22 cellular contexts compared by ENCODE assay signal in the genomic region with DNA sequence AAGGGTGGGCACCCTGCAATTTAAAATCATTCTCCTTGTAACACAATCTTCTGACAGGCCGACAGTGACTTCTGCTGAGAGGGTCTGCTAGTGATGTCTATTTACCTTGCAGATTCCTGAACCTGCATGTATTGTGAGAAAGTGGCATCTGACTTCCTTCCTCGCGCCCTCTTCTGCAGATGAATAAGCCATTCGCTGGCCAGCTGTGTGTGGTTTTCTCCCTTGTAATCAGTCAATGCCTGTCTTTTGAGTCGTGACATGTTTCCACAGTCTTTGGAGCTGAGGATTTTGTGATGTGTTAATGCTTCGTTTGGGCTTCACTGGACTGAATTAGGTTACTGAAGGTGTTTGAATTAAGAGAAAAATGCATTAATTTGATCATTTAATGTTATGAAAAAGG.
DNase-seq lines count a peak whose midpoint lies in the region; ATAC-seq and TF ChIP-seq lines count a peak whose summit lies in the region.
"Had no signal": no experiment of that assay in that cellular context is flagged by ENCODE, and none has a peak within 500 bp of the region (broad histone marks: within the 10 kb centered on the region; RNA-seq: fewer than 3 reads in every experiment).

No MANE protein-coding gene starts in this region.

- no peaks in the 10 kb centered on the region for H3K9me3 Mint-ChIP-seq in WTC11
- no peaks in the 10 kb centered on the region for H3K9me3 Mint-ChIP-seq in effector memory CD8-positive, alpha-beta T cell
- no peaks in the 10 kb centered on the region for H3K9me3 Mint-ChIP-seq in activated CD8-positive, alpha-beta T cell treated with anti-CD3 and anti-CD28 coated beads for 36 hours
- H3K9me3 Mint-ChIP-seq: activated CD4-positive, alpha-beta memory T cell treated with anti-CD3 and anti-CD28 coated beads for 36 hours; IgD-negative memory B cell; nephron; T-helper 1 cell treated with Interleukin-12 subunit alpha and Interleukin-12 subunit beta and Interleukin-4 antibody, amounts not matched to agents 30 μg/mL and 1 μg/mL, for 36 hours had no signal

- DNase-seq in WTC11 (ENCODE audit: low spot score) (no peak), kidney glomerular epithelial cell (lab: John Stamatoyannopoulos, UW) (peak; percentile 5), stomach (no peak), head of caudate nucleus (no peak)
- DNase-seq in effector memory CD8-positive, alpha-beta T cell, result no peak
- DNase-seq in activated CD8-positive, alpha-beta T cell treated with anti-CD3 and anti-CD28 coated beads for 36 hours, result no peak
- DNase-seq: activated CD4-positive, alpha-beta memory T cell treated with anti-CD3 and anti-CD28 coated beads for 36 hours; activated gamma-delta T cell; BE2C; COR-L47; cortex of kidney; left ventricle myocardium inferior; NCI-H2081 treated with DMSO at 0.1 percent for 48 hours; NK-92 treated with Interleukin-12 subunit alpha and Interleukin-12 subunit beta, amount 100 ng/mL, for 24 hours; posterior cingulate gyrus had no signal

- no peak for TF ChIP-seq POLR2A in stomach (IDR thresholded peaks at IDR 0.05)

- H3K4me3 ChIP-seq in stomach, result no peak overlapping the region
- H3K4me3 ChIP-seq: A549, left ventricle myocardium inferior, SJSA1 had no signal

- POLR2A ChIA-PET in WTC11 (lab: Charles Lee), result no interaction called here
- POLR2A ChIA-PET in activated CD8-positive, alpha-beta T cell treated with anti-CD3 and anti-CD28 coated beads for 36 hours (lab: Charles Lee), result no interaction called here

- TF ChIP-seq CTCF in WTC11 (IDR thresholded peaks at IDR 0.05) (no peak), stomach (IDR thresholded peaks at IDR 0.05) (no peak)
- no peak for TF ChIP-seq CTCF in activated CD8-positive, alpha-beta T cell treated with anti-CD3 and anti-CD28 coated beads for 36 hours (IDR thresholded peaks at IDR 0.05)

- no peaks in the 10 kb centered on the region for H3K36me3 ChIP-seq in stomach
- H3K36me3 ChIP-seq: BE2C, left ventricle myocardium inferior, SJSA1 had no signal

- WGBS in stomach, 5 donors, result 4 to 18% (median 9%) methylated on average over 6 of the region's 6 CpGs

- no peak for TF ChIP-seq EP300 in stomach (IDR thresholded peaks at IDR 0.05)

- H3K9me3 ChIP-seq in stomach, result no peaks in the 10 kb centered on the region
- H3K9me3 ChIP-seq: A549, BE2C, left ventricle myocardium inferior, SJSA1 had no signal

- H3K27ac ChIP-seq in stomach, result no peak overlapping the region
- H3K27ac ChIP-seq: A549, left ventricle myocardium inferior, SJSA1 had no signal

- no peaks in the 10 kb centered on the region for H3K4me1 ChIP-seq in stomach
- H3K4me1 ChIP-seq: A549, BE2C, left ventricle myocardium inferior, SJSA1 had no signal

- no peaks in the 10 kb centered on the region for H3K36me3 Mint-ChIP-seq in WTC11
- H3K36me3 Mint-ChIP-seq in effector memory CD8-positive, alpha-beta T cell (ENCODE audit: insufficient read depth), result no peaks in the 10 kb centered on the region
- H3K36me3 Mint-ChIP-seq in activated CD8-positive, alpha-beta T cell treated with anti-CD3 and anti-CD28 coated beads for 36 hours (ENCODE audit: low read depth), result no peaks in the 10 kb centered on the region
- H3K36me3 Mint-ChIP-seq: activated CD4-positive, alpha-beta memory T cell treated with anti-CD3 and anti-CD28 coated beads for 36 hours; IgD-negative memory B cell had no signal

- H3K4me3 Mint-ChIP-seq in WTC11, result no peak overlapping the region
- no peak overlapping the region for H3K4me3 Mint-ChIP-seq in effector memory CD8-positive, alpha-beta T cell
- no peak overlapping the region for H3K4me3 Mint-ChIP-seq in activated CD8-positive, alpha-beta T cell treated with anti-CD3 and anti-CD28 coated beads for 36 hours
- H3K4me3 Mint-ChIP-seq: activated CD4-positive, alpha-beta memory T cell treated with anti-CD3 and anti-CD28 coated beads for 36 hours; nephron; T-helper 1 cell treated with Interleukin-12 subunit alpha and Interleukin-12 subunit beta and Interleukin-4 antibody, amounts not matched to agents 30 μg/mL and 1 μg/mL, for 36 hours had no signal

- H3K27me3 Mint-ChIP-seq in WTC11 (ENCODE audit: low read depth), result no peaks in the 10 kb centered on the region
- H3K27me3 Mint-ChIP-seq in effector memory CD8-positive, alpha-beta T cell, result no peaks in the 10 kb centered on the region
- peaks cover 3% of the 10 kb centered on the region for H3K27me3 Mint-ChIP-seq in activated CD8-positive, alpha-beta T cell treated with anti-CD3 and anti-CD28 coated beads for 36 hours
- H3K27me3 Mint-ChIP-seq: IgD-negative memory B cell had no signal

- intact Hi-C loops in stomach (cut with DNase I; ENCODE audit: low total_unique reads), result no loop called here
- intact Hi-C loops in head of caudate nucleus (cut with DNase I), result no loop called here
- intact Hi-C loops in activated CD8-positive, alpha-beta T cell treated with anti-CD3 and anti-CD28 coated beads for 36 hours (cut with micrococcal nuclease), result no loop called here

- no peaks in the 10 kb centered on the region for H3K27me3 ChIP-seq in stomach
- H3K27me3 ChIP-seq: BE2C, SJSA1 had no signal

- ATAC-seq in GM18498 (IDR thresholded peaks at IDR 0.05; ENCODE audit: unreplicated experiment) (peak; percentile 26), GM21737 (IDR thresholded peaks at IDR 0.05; ENCODE audit: unreplicated experiment) (peak; percentile 35), WTC11 (peak; percentile 68)
- ATAC-seq in effector memory CD8-positive, alpha-beta T cell (replicated peaks), result no peak
- no peak for ATAC-seq in activated CD8-positive, alpha-beta T cell treated with anti-CD3 and anti-CD28 coated beads for 36 hours
- ATAC-seq: A549 had no signal

- H3K27ac Mint-ChIP-seq in WTC11, result 0 out of 2 replicates have a peak overlapping the region, but pooled peaks have one; percentile 28
- H3K27ac Mint-ChIP-seq in effector memory CD8-positive, alpha-beta T cell, result no peak overlapping the region
- no peak overlapping the region for H3K27ac Mint-ChIP-seq in activated CD8-positive, alpha-beta T cell treated with anti-CD3 and anti-CD28 coated beads for 36 hours
- H3K27ac Mint-ChIP-seq: activated CD4-positive, alpha-beta memory T cell treated with anti-CD3 and anti-CD28 coated beads for 36 hours; IgD-negative memory B cell; nephron; T-helper 1 cell treated with Interleukin-12 subunit alpha and Interleukin-12 subunit beta and Interleukin-4 antibody, amounts not matched to agents 30 μg/mL and 1 μg/mL, for 36 hours had no signal

- CTCF ChIA-PET in WTC11 (lab: Charles Lee), result interaction anchor here (1.2 kb wide), 1 partner anchor 112 kb away, joined by 3 read pairs; no protein-coding TSS in a partner anchor
- CTCF ChIA-PET in activated CD8-positive, alpha-beta T cell treated with anti-CD3 and anti-CD28 coated beads for 36 hours (lab: Charles Lee), result interaction anchor here (0.8 kb wide), 1 partner anchor 13 kb away, joined by 3 read pairs; no protein-coding TSS in a partner anchor

- peaks cover 20% of the 10 kb centered on the region for H3K4me1 Mint-ChIP-seq in WTC11
- H3K4me1 Mint-ChIP-seq in effector memory CD8-positive, alpha-beta T cell (ENCODE audit: low read depth in 2 of 2), result peaks cover 0 to 2% of the 10 kb centered on the region in 2 donors
- no peaks in the 10 kb centered on the region for H3K4me1 Mint-ChIP-seq in activated CD8-positive, alpha-beta T cell treated with anti-CD3 and anti-CD28 coated beads for 36 hours (ENCODE audit: low read depth)

TF ChIP-seq in WTC11, 78 proteins besides CTCF, POLR2A, EP300 and RAD21 (continues in another document):
- TF ChIP-seq, protein P1, sequence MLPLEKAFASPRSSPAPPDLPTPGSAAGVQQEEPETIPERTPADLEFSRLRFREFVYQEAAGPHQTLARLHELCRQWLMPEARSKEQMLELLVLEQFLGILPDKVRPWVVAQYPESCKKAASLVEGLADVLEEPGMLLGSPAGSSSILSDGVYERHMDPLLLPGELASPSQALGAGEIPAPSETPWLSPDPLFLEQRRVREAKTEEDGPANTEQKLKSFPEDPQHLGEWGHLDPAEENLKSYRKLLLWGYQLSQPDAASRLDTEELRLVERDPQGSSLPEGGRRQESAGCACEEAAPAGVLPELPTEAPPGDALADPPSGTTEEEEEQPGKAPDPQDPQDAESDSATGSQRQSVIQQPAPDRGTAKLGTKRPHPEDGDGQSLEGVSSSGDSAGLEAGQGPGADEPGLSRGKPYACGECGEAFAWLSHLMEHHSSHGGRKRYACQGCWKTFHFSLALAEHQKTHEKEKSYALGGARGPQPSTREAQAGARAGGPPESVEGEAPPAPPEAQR (CRISPR knock-in tag; IDR thresholded peaks at IDR 0.05), result no peak
- TF ChIP-seq NFYB (CRISPR knock-in tag; conservative IDR thresholded peaks at IDR 0.05; ENCODE audit: low read depth) (no peak), ZNF671 (CRISPR knock-in tag; IDR thresholded peaks at IDR 0.05) (no peak), IRF2 (CRISPR knock-in tag; IDR thresholded peaks at IDR 0.05; ENCODE audit: borderline replicate concordance, low read depth) (no peak), EMX1 (CRISPR knock-in tag; IDR thresholded peaks at IDR 0.05) (no peak)
- TF ChIP-seq, protein P2, sequence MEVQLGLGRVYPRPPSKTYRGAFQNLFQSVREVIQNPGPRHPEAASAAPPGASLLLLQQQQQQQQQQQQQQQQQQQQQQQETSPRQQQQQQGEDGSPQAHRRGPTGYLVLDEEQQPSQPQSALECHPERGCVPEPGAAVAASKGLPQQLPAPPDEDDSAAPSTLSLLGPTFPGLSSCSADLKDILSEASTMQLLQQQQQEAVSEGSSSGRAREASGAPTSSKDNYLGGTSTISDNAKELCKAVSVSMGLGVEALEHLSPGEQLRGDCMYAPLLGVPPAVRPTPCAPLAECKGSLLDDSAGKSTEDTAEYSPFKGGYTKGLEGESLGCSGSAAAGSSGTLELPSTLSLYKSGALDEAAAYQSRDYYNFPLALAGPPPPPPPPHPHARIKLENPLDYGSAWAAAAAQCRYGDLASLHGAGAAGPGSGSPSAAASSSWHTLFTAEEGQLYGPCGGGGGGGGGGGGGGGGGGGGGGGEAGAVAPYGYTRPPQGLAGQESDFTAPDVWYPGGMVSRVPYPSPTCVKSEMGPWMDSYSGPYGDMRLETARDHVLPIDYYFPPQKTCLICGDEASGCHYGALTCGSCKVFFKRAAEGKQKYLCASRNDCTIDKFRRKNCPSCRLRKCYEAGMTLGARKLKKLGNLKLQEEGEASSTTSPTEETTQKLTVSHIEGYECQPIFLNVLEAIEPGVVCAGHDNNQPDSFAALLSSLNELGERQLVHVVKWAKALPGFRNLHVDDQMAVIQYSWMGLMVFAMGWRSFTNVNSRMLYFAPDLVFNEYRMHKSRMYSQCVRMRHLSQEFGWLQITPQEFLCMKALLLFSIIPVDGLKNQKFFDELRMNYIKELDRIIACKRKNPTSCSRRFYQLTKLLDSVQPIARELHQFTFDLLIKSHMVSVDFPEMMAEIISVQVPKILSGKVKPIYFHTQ (CRISPR knock-in tag; IDR thresholded peaks at IDR 0.05), result no peak

Comparison
In these comparisons a context has a peak if more than half of its experiments do, and no peak if none do; other contexts are left out.
1. ATAC-seq: peak in GM18498 (single experiment), GM21737 (single experiment) and WTC11 (single experiment); none in effector memory CD8-positive, alpha-beta T cell (single experiment) and activated CD8-positive, alpha-beta T cell treated with anti-CD3 and anti-CD28 coated beads for 36 hours (single experiment).